In the genomic region with DNA sequence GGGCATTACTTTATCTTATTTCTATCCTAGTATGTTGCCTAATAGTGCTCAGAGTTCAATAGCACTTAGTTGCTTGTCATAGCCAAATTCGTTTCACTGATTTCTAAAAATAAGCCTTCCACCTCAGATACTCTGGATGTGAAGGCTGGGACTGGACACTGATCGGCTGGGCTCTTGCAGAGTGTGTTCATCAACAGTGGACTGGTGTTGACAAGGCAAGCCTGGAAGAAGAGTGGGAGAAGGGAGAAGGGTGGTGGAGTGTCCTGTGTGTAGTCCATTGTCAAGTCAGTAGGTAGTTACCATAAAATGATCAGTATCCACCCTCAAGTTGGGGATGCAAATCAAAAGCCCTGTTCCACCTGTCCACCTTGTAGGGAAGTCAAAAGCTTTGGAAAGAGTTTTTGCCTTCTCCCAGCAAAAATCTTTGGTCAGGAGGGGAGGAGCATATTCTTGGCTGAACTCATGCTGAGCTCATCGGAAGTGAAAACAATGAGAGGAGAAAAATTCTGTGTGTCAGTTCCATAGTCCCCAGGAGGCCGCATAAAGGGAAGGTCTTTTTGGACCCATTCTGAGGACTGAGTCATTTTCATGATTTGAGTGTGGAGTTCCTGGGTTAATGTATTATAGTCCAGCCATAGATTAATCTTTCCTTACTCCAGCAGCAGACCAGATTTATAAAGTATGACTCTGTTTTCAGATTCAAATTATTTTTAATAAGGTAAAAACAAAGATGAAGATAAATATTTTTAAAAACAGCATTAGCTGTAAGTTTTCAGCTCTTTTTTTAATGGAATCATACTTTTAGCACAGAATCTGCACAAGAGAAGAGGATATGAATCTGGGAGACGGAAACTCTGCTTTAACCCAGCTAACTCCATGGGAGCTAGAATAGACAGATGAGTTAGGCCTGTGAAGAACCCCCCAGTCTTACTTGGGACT, we compare ENCODE assay signal across 8 cellular contexts.
DNase-seq lines count a peak whose midpoint lies in the region; ATAC-seq and TF ChIP-seq lines count a peak whose summit lies in the region.

No MANE protein-coding gene starts in this region.

- no peaks in the 10 kb centered on the region for H3K9me3 ChIP-seq in skeletal muscle tissue (ENCODE audit: control insufficient read depth in 3 of 3, low read length in 3 of 3)

- H3K4me1 Mint-ChIP-seq in activated naive CD4-positive, alpha-beta T cell treated with anti-CD3 and anti-CD28 coated beads, Interleukin-2, amount 50 U/mL, for 24 hours = peaks cover 68% of the 10 kb centered on the region

- H3K9ac ChIP-seq in skeletal muscle tissue (ENCODE audit: low read depth in 1 of 3, low read length in 3 of 3) = peak overlapping the region in 2 of 3 donors; percentile 17 to 27

- in situ Hi-C loops in astrocyte of the cerebellum (cut with HindIII; ENCODE audit: low sequenced_read_pairs) = no loop called here

- no peaks in the 10 kb centered on the region for H3K27me3 Mint-ChIP-seq in activated naive CD4-positive, alpha-beta T cell treated with anti-CD3 and anti-CD28 coated beads, Interleukin-2, amount 50 U/mL, for 24 hours

- H3K27ac Mint-ChIP-seq in activated naive CD4-positive, alpha-beta T cell treated with anti-CD3 and anti-CD28 coated beads, Interleukin-2, amount 50 U/mL, for 24 hours = peak overlapping the region; percentile 42

- no peaks in the 10 kb centered on the region for H3K27me3 ChIP-seq in skeletal muscle tissue (ENCODE audit: control insufficient read depth in 3 of 3, insufficient read depth in 3 of 3, low read length in 3 of 3)

- no peak for TF ChIP-seq CTCF in astrocyte of the cerebellum (IDR thresholded peaks at IDR 0.05; ENCODE audit: low read depth, low read length, missing control alignments)

- no peak for ATAC-seq in HG03565 (IDR thresholded peaks at IDR 0.05; ENCODE audit: unreplicated experiment)

- peaks cover 41 to 45% (median 44%) of the 10 kb centered on the region in 3 donors for H3K4me1 ChIP-seq in skeletal muscle tissue (ENCODE audit: control insufficient read depth in 3 of 3, insufficient read depth in 3 of 3, low read length in 3 of 3)

- H3K4me3 Mint-ChIP-seq in activated naive CD4-positive, alpha-beta T cell treated with anti-CD3 and anti-CD28 coated beads, Interleukin-2, amount 50 U/mL, for 24 hours = no peak overlapping the region

- H3K36me3 Mint-ChIP-seq in activated naive CD4-positive, alpha-beta T cell treated with anti-CD3 and anti-CD28 coated beads, Interleukin-2, amount 50 U/mL, for 24 hours = peaks cover 14% of the 10 kb centered on the region

- H3K4me3 ChIP-seq in astrocyte of the cerebellum (ENCODE audit: low read depth, low read length) (no peak overlapping the region), skeletal muscle tissue (ENCODE audit: low read length in 3 of 3) (peak overlapping the region; percentile 8 to 33 (median 9))

- H3K36me3 ChIP-seq in skeletal muscle tissue (ENCODE audit: control insufficient read depth in 3 of 3, insufficient read depth in 3 of 3, low read length in 3 of 3) = peaks cover 12 to 17% (median 15%) of the 10 kb centered on the region in 3 donors

- H3K27ac ChIP-seq in skeletal muscle tissue (ENCODE audit: low read depth, low read length) = peak overlapping the region; percentile 77

- no peaks in the 10 kb centered on the region for H3K9me3 Mint-ChIP-seq in activated naive CD4-positive, alpha-beta T cell treated with anti-CD3 and anti-CD28 coated beads, Interleukin-2, amount 50 U/mL, for 24 hours

- DNase-seq in activated naive CD4-positive, alpha-beta T cell treated with Interleukin-2 at 50 U/mL for 16 hours = no peak
- peak; percentile 84 for DNase-seq in astrocyte of the cerebellum (ENCODE audit: low read depth)
- DNase-seq in hippocampal formation (lab: John Stamatoyannopoulos, UW) = peak; percentile 24 to 69
- DNase-seq in SIG-M5 treated with dmso at 0.1 percent for 504 hours (lab: John Stamatoyannopoulos, UW; ENCODE audit: unreplicated experiment) = no peak
- DNase-seq in SKM-1 treated with dmso at 0.1 percent for 144 hours (lab: John Stamatoyannopoulos, UW; ENCODE audit: unreplicated experiment) = no peak

Comparison
In these comparisons a context has a peak if more than half of its experiments do, and no peak if none do; other contexts are left out.
1. DNase-seq: peak in astrocyte of the cerebellum (single experiment) and hippocampal formation (2 of 2); none in activated naive CD4-positive, alpha-beta T cell treated with Interleukin-2 at 50 U/mL for 16 hours (single experiment), SIG-M5 treated with dmso at 0.1 percent for 504 hours (single experiment) and SKM-1 treated with dmso at 0.1 percent for 144 hours (single experiment).